Comparison of ENCODE assay signal across 3 cellular contexts in the genomic region with DNA sequence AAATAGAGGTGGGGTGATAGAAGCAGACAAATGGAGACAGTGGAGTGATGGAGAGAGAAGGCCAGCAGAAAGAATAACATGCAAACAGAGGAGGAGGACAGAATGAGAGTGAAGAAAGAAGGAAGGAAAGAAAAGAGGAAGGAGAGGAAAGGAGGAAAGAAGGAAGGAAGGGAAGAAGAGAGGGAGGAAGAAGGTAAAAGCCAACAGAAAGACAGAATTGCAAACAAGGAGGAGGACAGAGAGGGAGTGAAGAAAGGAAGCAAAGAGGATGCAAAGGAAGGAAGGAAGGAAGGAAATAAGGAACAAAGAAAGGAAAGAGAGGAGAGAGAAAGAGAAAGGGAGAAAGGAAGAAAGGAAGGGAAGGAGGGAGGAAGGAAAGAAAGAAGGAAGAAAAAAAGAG.
TF ChIP-seq lines count a peak whose summit lies in the region.

No MANE protein-coding gene starts in this region.

TF ChIP-seq in SK-N-SH, 30 proteins besides CTCF, POLR2A, EP300 and RAD21 (continued from another document):
- no peak for TF ChIP-seq JUND (IDR thresholded peaks at IDR 0.05)
- TF ChIP-seq NFIC (IDR thresholded peaks at IDR 0.05; ENCODE audit: borderline replicate concordance), result no peak
- TF ChIP-seq RXRA (IDR thresholded peaks at IDR 0.05; ENCODE audit: borderline replicate concordance, low read depth), result no peak
- TF ChIP-seq, protein P1, sequence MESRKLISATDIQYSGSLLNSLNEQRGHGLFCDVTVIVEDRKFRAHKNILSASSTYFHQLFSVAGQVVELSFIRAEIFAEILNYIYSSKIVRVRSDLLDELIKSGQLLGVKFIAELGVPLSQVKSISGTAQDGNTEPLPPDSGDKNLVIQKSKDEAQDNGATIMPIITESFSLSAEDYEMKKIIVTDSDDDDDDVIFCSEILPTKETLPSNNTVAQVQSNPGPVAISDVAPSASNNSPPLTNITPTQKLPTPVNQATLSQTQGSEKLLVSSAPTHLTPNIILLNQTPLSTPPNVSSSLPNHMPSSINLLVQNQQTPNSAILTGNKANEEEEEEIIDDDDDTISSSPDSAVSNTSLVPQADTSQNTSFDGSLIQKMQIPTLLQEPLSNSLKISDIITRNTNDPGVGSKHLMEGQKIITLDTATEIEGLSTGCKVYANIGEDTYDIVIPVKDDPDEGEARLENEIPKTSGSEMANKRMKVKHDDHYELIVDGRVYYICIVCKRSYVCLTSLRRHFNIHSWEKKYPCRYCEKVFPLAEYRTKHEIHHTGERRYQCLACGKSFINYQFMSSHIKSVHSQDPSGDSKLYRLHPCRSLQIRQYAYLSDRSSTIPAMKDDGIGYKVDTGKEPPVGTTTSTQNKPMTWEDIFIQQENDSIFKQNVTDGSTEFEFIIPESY (IDR thresholded peaks at IDR 0.05; ENCODE audit: borderline replicate concordance, low read depth), result no peak
- TF ChIP-seq ELF1 (IDR thresholded peaks at IDR 0.05), result no peak
- no peak for TF ChIP-seq RFX5 (IDR thresholded peaks at IDR 0.05; ENCODE audit: low read length)
- TF ChIP-seq, protein P2, sequence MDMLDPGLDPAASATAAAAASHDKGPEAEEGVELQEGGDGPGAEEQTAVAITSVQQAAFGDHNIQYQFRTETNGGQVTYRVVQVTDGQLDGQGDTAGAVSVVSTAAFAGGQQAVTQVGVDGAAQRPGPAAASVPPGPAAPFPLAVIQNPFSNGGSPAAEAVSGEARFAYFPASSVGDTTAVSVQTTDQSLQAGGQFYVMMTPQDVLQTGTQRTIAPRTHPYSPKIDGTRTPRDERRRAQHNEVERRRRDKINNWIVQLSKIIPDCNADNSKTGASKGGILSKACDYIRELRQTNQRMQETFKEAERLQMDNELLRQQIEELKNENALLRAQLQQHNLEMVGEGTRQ (IDR thresholded peaks at IDR 0.05; ENCODE audit: borderline replicate concordance, low read depth, low read length), result no peak
- no peak for TF ChIP-seq GABPA (IDR thresholded peaks at IDR 0.05; ENCODE audit: low read depth)
TF ChIP-seq in SK-N-SH: peak in this region for 0.

TF ChIP-seq in SK-N-SH treated with all-trans-retinoic acid at 6 μM for 48 hours, 23 proteins besides CTCF, POLR2A, EP300 and RAD21 (continued from another document):
- TF ChIP-seq, protein P3, sequence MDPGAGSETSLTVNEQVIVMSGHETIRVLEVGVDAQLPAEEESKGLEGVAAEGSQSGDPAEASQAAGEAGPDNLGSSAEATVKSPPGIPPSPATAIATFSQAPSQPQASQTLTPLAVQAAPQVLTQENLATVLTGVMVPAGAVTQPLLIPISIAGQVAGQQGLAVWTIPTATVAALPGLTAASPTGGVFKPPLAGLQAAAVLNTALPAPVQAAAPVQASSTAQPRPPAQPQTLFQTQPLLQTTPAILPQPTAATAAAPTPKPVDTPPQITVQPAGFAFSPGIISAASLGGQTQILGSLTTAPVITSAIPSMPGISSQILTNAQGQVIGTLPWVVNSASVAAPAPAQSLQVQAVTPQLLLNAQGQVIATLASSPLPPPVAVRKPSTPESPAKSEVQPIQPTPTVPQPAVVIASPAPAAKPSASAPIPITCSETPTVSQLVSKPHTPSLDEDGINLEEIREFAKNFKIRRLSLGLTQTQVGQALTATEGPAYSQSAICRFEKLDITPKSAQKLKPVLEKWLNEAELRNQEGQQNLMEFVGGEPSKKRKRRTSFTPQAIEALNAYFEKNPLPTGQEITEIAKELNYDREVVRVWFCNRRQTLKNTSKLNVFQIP (CRISPR knock-in tag; IDR thresholded peaks at IDR 0.05; ENCODE audit: borderline replicate concordance, low read depth), result no peak
- TF ChIP-seq ZC3H10 (CRISPR knock-in tag; IDR thresholded peaks at IDR 0.05), result no peak
- TF ChIP-seq, protein P4, sequence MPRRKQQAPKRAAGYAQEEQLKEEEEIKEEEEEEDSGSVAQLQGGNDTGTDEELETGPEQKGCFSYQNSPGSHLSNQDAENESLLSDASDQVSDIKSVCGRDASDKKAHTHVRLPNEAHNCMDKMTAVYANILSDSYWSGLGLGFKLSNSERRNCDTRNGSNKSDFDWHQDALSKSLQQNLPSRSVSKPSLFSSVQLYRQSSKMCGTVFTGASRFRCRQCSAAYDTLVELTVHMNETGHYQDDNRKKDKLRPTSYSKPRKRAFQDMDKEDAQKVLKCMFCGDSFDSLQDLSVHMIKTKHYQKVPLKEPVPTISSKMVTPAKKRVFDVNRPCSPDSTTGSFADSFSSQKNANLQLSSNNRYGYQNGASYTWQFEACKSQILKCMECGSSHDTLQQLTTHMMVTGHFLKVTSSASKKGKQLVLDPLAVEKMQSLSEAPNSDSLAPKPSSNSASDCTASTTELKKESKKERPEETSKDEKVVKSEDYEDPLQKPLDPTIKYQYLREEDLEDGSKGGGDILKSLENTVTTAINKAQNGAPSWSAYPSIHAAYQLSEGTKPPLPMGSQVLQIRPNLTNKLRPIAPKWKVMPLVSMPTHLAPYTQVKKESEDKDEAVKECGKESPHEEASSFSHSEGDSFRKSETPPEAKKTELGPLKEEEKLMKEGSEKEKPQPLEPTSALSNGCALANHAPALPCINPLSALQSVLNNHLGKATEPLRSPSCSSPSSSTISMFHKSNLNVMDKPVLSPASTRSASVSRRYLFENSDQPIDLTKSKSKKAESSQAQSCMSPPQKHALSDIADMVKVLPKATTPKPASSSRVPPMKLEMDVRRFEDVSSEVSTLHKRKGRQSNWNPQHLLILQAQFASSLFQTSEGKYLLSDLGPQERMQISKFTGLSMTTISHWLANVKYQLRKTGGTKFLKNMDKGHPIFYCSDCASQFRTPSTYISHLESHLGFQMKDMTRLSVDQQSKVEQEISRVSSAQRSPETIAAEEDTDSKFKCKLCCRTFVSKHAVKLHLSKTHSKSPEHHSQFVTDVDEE (CRISPR knock-in tag; IDR thresholded peaks at IDR 0.05), result no peak
- no peak for TF ChIP-seq PPARA (CRISPR knock-in tag; IDR thresholded peaks at IDR 0.05; ENCODE audit: borderline replicate concordance)
- no peak for TF ChIP-seq GLIS3 (CRISPR knock-in tag; IDR thresholded peaks at IDR 0.05)
TF ChIP-seq in SK-N-SH treated with all-trans-retinoic acid at 6 μM for 48 hours: peak in this region for 0.

TF ChIP-seq in HepG2, 621 proteins besides CTCF, POLR2A, EP300 and RAD21 (continued from another document):
- TF ChIP-seq, protein P5, sequence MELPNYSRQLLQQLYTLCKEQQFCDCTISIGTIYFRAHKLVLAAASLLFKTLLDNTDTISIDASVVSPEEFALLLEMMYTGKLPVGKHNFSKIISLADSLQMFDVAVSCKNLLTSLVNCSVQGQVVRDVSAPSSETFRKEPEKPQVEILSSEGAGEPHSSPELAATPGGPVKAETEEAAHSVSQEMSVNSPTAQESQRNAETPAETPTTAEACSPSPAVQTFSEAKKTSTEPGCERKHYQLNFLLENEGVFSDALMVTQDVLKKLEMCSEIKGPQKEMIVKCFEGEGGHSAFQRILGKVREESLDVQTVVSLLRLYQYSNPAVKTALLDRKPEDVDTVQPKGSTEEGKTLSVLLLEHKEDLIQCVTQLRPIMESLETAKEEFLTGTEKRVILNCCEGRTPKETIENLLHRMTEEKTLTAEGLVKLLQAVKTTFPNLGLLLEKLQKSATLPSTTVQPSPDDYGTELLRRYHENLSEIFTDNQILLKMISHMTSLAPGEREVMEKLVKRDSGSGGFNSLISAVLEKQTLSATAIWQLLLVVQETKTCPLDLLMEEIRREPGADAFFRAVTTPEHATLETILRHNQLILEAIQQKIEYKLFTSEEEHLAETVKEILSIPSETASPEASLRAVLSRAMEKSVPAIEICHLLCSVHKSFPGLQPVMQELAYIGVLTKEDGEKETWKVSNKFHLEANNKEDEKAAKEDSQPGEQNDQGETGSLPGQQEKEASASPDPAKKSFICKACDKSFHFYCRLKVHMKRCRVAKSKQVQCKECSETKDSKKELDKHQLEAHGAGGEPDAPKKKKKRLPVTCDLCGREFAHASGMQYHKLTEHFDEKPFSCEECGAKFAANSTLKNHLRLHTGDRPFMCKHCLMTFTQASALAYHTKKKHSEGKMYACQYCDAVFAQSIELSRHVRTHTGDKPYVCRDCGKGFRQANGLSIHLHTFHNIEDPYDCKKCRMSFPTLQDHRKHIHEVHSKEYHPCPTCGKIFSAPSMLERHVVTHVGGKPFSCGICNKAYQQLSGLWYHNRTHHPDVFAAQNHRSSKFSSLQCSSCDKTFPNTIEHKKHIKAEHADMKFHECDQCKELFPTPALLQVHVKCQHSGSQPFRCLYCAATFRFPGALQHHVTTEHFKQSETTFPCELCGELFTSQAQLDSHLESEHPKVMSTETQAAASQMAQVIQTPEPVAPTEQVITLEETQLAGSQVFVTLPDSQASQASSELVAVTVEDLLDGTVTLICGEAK (IDR thresholded peaks at IDR 0.05), result peak; percentile 32; the same call in 1 of the 2 replicates
- TF ChIP-seq, protein P5 (CRISPR knock-in tag; IDR thresholded peaks at IDR 0.05), result no peak
- TF ChIP-seq FOXP1 (IDR thresholded peaks at IDR 0.05), result peak; percentile 54; the same call in 1 of the 2 replicates
- TF ChIP-seq FOXP1 (CRISPR knock-in tag; IDR thresholded peaks at IDR 0.05), result no peak
- TF ChIP-seq NR2F6 (IDR thresholded peaks at IDR 0.05), result no peak
- no peak for TF ChIP-seq NR2F6 (CRISPR knock-in tag; IDR thresholded peaks at IDR 0.05)
- TF ChIP-seq RBM39 (IDR thresholded peaks at IDR 0.05; ENCODE audit: low read depth, low read length, poor library complexity, severe bottlenecking), result no peak
- TF ChIP-seq ZSCAN29 (CRISPR knock-in tag; conservative IDR thresholded peaks at IDR 0.05), result no peak
- peak; percentile 81; the same call in 1 of the 2 replicates for TF ChIP-seq IKZF1 (IDR thresholded peaks at IDR 0.05)
- TF ChIP-seq CREM (IDR thresholded peaks at IDR 0.05), result no peak
- no peak for TF ChIP-seq CREM (CRISPR knock-in tag; IDR thresholded peaks at IDR 0.05)
- TF ChIP-seq ZNF333 (CRISPR knock-in tag; IDR thresholded peaks at IDR 0.05; ENCODE audit: borderline replicate concordance), result no peak
- TF ChIP-seq, protein P6, sequence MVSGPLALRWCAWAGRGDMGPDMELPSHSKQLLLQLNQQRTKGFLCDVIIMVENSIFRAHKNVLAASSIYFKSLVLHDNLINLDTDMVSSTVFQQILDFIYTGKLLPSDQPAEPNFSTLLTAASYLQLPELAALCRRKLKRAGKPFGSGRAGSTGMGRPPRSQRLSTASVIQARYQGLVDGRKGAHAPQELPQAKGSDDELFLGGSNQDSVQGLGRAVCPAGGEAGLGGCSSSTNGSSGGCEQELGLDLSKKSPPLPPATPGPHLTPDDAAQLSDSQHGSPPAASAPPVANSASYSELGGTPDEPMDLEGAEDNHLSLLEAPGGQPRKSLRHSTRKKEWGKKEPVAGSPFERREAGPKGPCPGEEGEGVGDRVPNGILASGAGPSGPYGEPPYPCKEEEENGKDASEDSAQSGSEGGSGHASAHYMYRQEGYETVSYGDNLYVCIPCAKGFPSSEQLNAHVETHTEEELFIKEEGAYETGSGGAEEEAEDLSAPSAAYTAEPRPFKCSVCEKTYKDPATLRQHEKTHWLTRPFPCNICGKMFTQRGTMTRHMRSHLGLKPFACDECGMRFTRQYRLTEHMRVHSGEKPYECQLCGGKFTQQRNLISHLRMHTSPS (CRISPR knock-in tag; IDR thresholded peaks at IDR 0.05; ENCODE audit: low read depth), result no peak
- TF ChIP-seq SOX6 (IDR thresholded peaks at IDR 0.05), result 0 out of 2 replicates have a peak, but pooled peaks have one; percentile 30
- TF ChIP-seq SOX6 (CRISPR knock-in tag; IDR thresholded peaks at IDR 0.05), result no peak
- 0 out of 2 replicates have a peak, but pooled peaks have one; percentile 21 for TF ChIP-seq FOXA1 (IDR thresholded peaks at IDR 0.05)
- no peak for TF ChIP-seq FOXA1 (CRISPR knock-in tag; IDR thresholded peaks at IDR 0.05)
- TF ChIP-seq TCF7L2 (IDR thresholded peaks at IDR 0.05; ENCODE audit: low read depth, low read length), result no peak
- no peak for TF ChIP-seq ZNF235 (CRISPR knock-in tag; IDR thresholded peaks at IDR 0.05; ENCODE audit: borderline replicate concordance)
- TF ChIP-seq, protein P7, sequence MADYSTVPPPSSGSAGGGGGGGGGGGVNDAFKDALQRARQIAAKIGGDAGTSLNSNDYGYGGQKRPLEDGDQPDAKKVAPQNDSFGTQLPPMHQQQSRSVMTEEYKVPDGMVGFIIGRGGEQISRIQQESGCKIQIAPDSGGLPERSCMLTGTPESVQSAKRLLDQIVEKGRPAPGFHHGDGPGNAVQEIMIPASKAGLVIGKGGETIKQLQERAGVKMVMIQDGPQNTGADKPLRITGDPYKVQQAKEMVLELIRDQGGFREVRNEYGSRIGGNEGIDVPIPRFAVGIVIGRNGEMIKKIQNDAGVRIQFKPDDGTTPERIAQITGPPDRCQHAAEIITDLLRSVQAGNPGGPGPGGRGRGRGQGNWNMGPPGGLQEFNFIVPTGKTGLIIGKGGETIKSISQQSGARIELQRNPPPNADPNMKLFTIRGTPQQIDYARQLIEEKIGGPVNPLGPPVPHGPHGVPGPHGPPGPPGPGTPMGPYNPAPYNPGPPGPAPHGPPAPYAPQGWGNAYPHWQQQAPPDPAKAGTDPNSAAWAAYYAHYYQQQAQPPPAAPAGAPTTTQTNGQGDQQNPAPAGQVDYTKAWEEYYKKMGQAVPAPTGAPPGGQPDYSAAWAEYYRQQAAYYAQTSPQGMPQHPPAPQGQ (CRISPR knock-in tag; IDR thresholded peaks at IDR 0.05; ENCODE audit: borderline replicate concordance), result no peak
